ENCODE assay signal across 1 cellular context in the genomic region with DNA sequence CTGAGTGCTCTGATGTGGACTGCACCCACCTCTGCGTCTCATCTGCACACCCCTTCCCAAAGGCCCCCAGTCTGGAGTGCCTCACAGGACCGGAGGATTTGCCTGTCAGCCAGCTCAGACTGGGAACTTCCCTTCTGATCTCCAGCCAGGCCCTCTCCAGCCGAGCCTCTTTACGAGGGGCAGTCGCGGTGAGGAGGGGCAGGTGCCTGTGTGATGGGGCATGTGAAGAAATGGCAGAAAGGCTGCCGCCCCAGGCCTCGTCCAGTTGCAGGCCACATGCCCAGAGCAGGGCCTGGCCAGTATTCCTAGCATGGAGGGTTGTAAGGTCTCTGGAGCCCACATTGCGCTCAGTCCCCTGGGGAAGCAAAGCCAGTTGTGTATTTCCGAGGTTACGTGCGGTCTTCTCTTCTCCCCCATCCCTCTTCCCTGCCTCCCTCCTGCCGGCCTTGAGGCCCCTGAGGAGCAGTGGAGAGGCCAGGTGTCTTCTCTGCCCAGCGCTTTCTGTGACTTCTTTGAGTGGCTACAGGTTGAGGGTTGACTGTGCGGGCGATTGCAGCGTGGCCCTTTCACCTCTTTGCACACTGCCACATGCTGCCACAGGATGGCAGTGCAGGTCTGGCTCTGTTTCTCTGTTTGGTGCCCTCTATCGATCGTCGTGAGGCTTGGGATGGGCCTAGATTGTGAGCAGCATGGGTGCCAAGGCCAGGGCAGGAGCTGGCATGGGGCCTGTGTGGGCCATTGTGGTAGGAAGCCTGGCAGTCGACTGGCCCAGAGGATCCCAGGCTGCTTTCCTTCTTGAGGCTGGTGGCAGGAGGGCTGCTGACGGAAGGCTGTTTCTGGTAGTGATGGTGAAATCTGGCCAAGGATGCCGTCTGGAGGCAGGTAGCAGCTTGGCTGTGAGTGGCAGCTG.
TF ChIP-seq lines count a peak whose summit lies in the region.

No MANE protein-coding gene starts in this region.

TF ChIP-seq in HEK293, 187 proteins besides CTCF, POLR2A, EP300 and RAD21 (continued from another document):
- TF ChIP-seq, protein P1, sequence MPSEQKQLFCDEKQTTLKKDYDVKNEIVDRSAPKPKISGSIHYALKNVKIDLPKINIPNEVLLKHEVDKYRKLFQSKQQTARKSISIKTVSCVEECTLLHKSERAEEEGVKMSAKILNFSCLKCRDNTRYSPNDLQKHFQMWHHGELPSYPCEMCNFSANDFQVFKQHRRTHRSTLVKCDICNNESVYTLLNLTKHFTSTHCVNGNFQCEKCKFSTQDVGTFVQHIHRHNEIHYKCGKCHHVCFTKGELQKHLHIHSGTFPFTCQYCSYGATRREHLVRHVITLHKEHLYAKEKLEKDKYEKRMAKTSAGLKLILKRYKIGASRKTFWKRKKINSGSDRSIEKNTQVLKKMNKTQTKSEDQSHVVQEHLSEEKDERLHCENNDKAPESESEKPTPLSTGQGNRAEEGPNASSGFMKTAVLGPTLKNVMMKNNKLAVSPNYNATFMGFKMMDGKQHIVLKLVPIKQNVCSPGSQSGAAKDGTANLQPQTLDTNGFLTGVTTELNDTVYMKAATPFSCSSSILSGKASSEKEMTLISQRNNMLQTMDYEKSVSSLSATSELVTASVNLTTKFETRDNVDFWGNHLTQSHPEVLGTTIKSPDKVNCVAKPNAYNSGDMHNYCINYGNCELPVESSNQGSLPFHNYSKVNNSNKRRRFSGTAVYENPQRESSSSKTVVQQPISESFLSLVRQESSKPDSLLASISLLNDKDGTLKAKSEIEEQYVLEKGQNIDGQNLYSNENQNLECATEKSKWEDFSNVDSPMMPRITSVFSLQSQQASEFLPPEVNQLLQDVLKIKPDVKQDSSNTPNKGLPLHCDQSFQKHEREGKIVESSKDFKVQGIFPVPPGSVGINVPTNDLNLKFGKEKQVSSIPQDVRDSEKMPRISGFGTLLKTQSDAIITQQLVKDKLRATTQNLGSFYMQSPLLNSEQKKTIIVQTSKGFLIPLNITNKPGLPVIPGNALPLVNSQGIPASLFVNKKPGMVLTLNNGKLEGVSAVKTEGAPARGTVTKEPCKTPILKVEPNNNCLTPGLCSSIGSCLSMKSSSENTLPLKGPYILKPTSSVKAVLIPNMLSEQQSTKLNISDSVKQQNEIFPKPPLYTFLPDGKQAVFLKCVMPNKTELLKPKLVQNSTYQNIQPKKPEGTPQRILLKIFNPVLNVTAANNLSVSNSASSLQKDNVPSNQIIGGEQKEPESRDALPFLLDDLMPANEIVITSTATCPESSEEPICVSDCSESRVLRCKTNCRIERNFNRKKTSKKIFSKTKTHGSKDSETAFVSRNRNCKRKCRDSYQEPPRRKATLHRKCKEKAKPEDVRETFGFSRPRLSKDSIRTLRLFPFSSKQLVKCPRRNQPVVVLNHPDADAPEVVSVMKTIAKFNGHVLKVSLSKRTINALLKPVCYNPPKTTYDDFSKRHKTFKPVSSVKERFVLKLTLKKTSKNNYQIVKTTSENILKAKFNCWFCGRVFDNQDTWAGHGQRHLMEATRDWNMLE (tag by site-specific recombination; conservative IDR thresholded peaks at IDR 0.05; ENCODE audit: low read depth): no peak
- no peak for TF ChIP-seq ZNF529 (tag by site-specific recombination; IDR thresholded peaks at IDR 0.05; ENCODE audit: insufficient replicate concordance)
- TF ChIP-seq ZNF600 (tag by site-specific recombination; IDR thresholded peaks at IDR 0.05): peak; percentile 62; the same call in 1 of the 2 replicates
- peak; percentile 73; the same call in 1 of the 2 replicates for TF ChIP-seq ZNF660 (tag by site-specific recombination; IDR thresholded peaks at IDR 0.05)
- no peak for TF ChIP-seq ZSCAN23 (tag by site-specific recombination; IDR thresholded peaks at IDR 0.05)
- no peak for TF ChIP-seq MEIS1 (CRISPR knock-in tag; IDR thresholded peaks at IDR 0.05; ENCODE audit: borderline replicate concordance)
- TF ChIP-seq, protein P2, sequence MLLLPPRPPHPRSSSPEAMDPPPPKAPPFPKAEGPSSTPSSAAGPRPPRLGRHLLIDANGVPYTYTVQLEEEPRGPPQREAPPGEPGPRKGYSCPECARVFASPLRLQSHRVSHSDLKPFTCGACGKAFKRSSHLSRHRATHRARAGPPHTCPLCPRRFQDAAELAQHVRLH (tag by site-specific recombination; IDR thresholded peaks at IDR 0.05): 0 out of 2 replicates have a peak, but pooled peaks have one; percentile 36
- TF ChIP-seq, protein P3, sequence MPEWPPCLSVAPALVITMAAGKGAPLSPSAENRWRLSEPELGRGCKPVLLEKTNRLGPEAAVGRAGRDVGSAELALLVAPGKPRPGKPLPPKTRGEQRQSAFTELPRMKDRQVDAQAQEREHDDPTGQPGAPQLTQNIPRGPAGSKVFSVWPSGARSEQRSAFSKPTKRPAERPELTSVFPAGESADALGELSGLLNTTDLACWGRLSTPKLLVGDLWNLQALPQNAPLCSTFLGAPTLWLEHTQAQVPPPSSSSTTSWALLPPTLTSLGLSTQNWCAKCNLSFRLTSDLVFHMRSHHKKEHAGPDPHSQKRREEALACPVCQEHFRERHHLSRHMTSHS (tag by site-specific recombination; IDR thresholded peaks at IDR 0.05): no peak
- TF ChIP-seq ZNF747 (tag by site-specific recombination; IDR thresholded peaks at IDR 0.05): no peak
- no peak for TF ChIP-seq ZNF621 (tag by site-specific recombination; IDR thresholded peaks at IDR 0.05)
- no peak for TF ChIP-seq ZNF140 (tag by site-specific recombination; IDR thresholded peaks at IDR 0.05)
- TF ChIP-seq ZNF677 (tag by site-specific recombination; IDR thresholded peaks at IDR 0.05): no peak
- no peak for TF ChIP-seq ZNF37A (tag by site-specific recombination; IDR thresholded peaks at IDR 0.05)
- no peak for TF ChIP-seq ZNF404 (tag by site-specific recombination; IDR thresholded peaks at IDR 0.05)
- no peak for TF ChIP-seq GFI1B (tag by site-specific recombination; IDR thresholded peaks at IDR 0.05)
- TF ChIP-seq GLI4 (tag by site-specific recombination; IDR thresholded peaks at IDR 0.05): no peak
- TF ChIP-seq, protein P4, sequence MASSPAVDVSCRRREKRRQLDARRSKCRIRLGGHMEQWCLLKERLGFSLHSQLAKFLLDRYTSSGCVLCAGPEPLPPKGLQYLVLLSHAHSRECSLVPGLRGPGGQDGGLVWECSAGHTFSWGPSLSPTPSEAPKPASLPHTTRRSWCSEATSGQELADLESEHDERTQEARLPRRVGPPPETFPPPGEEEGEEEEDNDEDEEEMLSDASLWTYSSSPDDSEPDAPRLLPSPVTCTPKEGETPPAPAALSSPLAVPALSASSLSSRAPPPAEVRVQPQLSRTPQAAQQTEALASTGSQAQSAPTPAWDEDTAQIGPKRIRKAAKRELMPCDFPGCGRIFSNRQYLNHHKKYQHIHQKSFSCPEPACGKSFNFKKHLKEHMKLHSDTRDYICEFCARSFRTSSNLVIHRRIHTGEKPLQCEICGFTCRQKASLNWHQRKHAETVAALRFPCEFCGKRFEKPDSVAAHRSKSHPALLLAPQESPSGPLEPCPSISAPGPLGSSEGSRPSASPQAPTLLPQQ (tag by site-specific recombination; IDR thresholded peaks at IDR 0.05): peak; percentile 64
- TF ChIP-seq SP3 (tag by site-specific recombination; IDR thresholded peaks at IDR 0.05): no peak
- TF ChIP-seq, protein P5, sequence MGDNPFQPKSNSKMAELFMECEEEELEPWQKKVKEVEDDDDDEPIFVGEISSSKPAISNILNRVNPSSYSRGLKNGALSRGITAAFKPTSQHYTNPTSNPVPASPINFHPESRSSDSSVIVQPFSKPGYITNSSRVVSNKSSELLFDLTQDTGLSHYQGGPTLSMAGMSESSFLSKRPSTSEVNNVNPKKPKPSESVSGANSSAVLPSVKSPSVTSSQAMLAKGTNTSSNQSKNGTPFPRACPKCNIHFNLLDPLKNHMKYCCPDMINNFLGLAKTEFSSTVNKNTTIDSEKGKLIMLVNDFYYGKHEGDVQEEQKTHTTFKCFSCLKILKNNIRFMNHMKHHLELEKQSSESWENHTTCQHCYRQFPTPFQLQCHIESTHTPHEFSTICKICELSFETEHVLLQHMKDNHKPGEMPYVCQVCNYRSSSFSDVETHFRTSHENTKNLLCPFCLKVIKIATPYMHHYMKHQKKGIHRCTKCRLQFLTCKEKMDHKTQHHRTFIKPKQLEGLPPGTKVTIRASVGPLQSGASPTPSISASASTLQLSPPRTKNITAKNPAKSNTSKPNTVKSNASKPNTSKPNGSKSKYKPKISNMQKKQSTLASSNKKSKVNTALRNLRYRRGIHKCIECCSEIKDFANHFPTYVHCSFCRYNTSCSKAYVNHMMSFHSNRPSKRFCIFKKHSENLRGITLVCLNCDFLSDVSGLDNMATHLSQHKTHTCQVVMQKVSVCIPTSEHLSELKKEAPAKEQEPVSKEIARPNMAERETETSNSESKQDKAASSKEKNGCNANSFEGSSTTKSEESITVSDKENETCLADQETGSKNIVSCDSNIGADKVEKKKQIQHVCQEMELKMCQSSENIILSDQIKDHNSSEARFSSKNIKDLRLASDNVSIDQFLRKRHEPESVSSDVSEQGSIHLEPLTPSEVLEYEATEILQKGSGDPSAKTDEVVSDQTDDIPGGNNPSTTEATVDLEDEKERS (tag by site-specific recombination; IDR thresholded peaks at IDR 0.05): no peak
- TF ChIP-seq ZNF266 (tag by site-specific recombination; IDR thresholded peaks at IDR 0.05; ENCODE audit: low read depth): no peak
- TF ChIP-seq ZNF138 (tag by site-specific recombination; IDR thresholded peaks at IDR 0.05; ENCODE audit: borderline replicate concordance): no peak
- no peak; the same call in 1 of the 2 replicates for TF ChIP-seq BCL11B (tag by site-specific recombination; IDR thresholded peaks at IDR 0.05; ENCODE audit: low read depth)
- TF ChIP-seq ZNF221 (tag by site-specific recombination; IDR thresholded peaks at IDR 0.05; ENCODE audit: borderline replicate concordance): no peak
- TF ChIP-seq KLF8 (tag by site-specific recombination; IDR thresholded peaks at IDR 0.05): peak; percentile 46; the same call in 1 of the 2 replicates
- TF ChIP-seq ZNF843 (tag by site-specific recombination; IDR thresholded peaks at IDR 0.05): no peak
- no peak for TF ChIP-seq ZNF19 (tag by site-specific recombination; IDR thresholded peaks at IDR 0.05; ENCODE audit: low read depth)
- TF ChIP-seq ZNF837 (tag by site-specific recombination; IDR thresholded peaks at IDR 0.05): no peak
- no peak for TF ChIP-seq ZSCAN16 (tag by site-specific recombination; IDR thresholded peaks at IDR 0.05)
- TF ChIP-seq, protein P6, sequence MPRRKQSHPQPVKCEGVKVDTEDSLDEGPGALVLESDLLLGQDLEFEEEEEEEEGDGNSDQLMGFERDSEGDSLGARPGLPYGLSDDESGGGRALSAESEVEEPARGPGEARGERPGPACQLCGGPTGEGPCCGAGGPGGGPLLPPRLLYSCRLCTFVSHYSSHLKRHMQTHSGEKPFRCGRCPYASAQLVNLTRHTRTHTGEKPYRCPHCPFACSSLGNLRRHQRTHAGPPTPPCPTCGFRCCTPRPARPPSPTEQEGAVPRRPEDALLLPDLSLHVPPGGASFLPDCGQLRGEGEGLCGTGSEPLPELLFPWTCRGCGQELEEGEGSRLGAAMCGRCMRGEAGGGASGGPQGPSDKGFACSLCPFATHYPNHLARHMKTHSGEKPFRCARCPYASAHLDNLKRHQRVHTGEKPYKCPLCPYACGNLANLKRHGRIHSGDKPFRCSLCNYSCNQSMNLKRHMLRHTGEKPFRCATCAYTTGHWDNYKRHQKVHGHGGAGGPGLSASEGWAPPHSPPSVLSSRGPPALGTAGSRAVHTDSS (tag by site-specific recombination; IDR thresholded peaks at IDR 0.05): no peak
- TF ChIP-seq ZNF791 (tag by site-specific recombination; IDR thresholded peaks at IDR 0.05): no peak
- no peak for TF ChIP-seq TCF7L2 (IDR thresholded peaks at IDR 0.05; ENCODE audit: borderline replicate concordance, low read depth, low read length)
- TF ChIP-seq ZNF146 (tag by site-specific recombination; IDR thresholded peaks at IDR 0.05): no peak
- no peak for TF ChIP-seq ZNF768 (tag by site-specific recombination; IDR thresholded peaks at IDR 0.05)
- peak; percentile 85 for TF ChIP-seq ZBTB17 (tag by site-specific recombination; IDR thresholded peaks at IDR 0.05)
- TF ChIP-seq ZNF670 (tag by site-specific recombination; IDR thresholded peaks at IDR 0.05; ENCODE audit: low read depth): no peak
- peak; percentile 60 for TF ChIP-seq SP7 (tag by site-specific recombination; IDR thresholded peaks at IDR 0.05)
- TF ChIP-seq, protein P7, sequence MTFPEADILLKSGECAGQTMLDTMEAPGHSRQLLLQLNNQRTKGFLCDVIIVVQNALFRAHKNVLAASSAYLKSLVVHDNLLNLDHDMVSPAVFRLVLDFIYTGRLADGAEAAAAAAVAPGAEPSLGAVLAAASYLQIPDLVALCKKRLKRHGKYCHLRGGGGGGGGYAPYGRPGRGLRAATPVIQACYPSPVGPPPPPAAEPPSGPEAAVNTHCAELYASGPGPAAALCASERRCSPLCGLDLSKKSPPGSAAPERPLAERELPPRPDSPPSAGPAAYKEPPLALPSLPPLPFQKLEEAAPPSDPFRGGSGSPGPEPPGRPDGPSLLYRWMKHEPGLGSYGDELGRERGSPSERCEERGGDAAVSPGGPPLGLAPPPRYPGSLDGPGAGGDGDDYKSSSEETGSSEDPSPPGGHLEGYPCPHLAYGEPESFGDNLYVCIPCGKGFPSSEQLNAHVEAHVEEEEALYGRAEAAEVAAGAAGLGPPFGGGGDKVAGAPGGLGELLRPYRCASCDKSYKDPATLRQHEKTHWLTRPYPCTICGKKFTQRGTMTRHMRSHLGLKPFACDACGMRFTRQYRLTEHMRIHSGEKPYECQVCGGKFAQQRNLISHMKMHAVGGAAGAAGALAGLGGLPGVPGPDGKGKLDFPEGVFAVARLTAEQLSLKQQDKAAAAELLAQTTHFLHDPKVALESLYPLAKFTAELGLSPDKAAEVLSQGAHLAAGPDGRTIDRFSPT (tag by site-specific recombination; IDR thresholded peaks at IDR 0.05): peak; percentile 69
- TF ChIP-seq ZNF2 (tag by site-specific recombination; IDR thresholded peaks at IDR 0.05): peak; percentile 94
- TF ChIP-seq ZNF501 (tag by site-specific recombination; IDR thresholded peaks at IDR 0.05): peak; percentile 73; the same call in 1 of the 2 replicates
- no peak for TF ChIP-seq ZNF202 (tag by site-specific recombination; IDR thresholded peaks at IDR 0.05; ENCODE audit: borderline replicate concordance)
- no peak for TF ChIP-seq ZNF157 (tag by site-specific recombination; IDR thresholded peaks at IDR 0.05)
- no peak for TF ChIP-seq ZNF274 (IDR thresholded peaks at IDR 0.05; ENCODE audit: low read length)
- no peak for TF ChIP-seq ZNF274 (tag by site-specific recombination; IDR thresholded peaks at IDR 0.05; ENCODE audit: borderline replicate concordance)
